Comparison of ENCODE assay signal across 8 cellular contexts in the genomic region with DNA sequence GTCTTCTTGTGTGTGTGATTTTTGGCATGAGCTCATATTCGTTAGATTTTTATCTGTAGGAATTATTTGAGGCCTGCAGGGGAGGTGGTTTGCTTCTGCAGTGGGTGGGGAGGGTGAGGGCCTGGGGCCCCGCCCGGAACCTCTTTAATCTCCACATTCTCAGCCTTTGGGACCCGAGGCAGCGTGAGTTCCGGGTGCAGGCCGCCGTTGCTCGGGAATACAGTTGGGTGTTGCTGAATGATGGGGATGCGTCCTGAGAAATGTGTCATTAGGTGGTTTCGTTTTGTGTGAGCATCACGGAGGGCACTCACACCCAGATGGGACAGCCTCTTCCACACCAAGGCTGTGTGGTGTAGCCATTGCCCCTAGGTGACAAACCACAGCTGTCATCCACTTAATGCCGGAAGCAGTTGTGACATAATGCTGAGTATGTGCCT. TPM values are rescaled to one million over a fixed set of nuclear protein-coding genes. Genes with fewer than 3 reads are reported as not detected.
A peak's percentile ranks its signal among the peaks of the same experiment; 100 is the strongest.
DNase-seq lines count a peak whose midpoint lies in the region; ATAC-seq and TF ChIP-seq lines count a peak whose summit lies in the region.
"Had no signal": no experiment of that assay in that cellular context is flagged by ENCODE, and none has a peak within 500 bp of the region (broad histone marks: within the 10 kb centered on the region; RNA-seq: fewer than 3 reads in every experiment).

No MANE protein-coding gene starts in this region.

- peaks cover 15% of the 10 kb centered on the region for H3K4me1 Mint-ChIP-seq in activated CD4-positive, alpha-beta T cell treated with anti-CD3 and anti-CD28 coated beads, Interleukin-2, amount 10 ng/mL, durations not matched to agents 24 days and 14 days

- no peak for TF ChIP-seq POLR2A in GM18505 (IDR thresholded peaks at IDR 0.05; ENCODE audit: borderline replicate concordance, extremely low read depth, insufficient read depth, insufficient read length)

- H3K9me3 ChIP-seq in MG63, result no peaks in the 10 kb centered on the region

- no peak overlapping the region for H3K4me3 ChIP-seq in MG63

- DNase-seq in HuH-7.5 (ENCODE audit: low spot score) (peak; percentile 4), MG63 (no peak)
- DNase-seq in activated CD4-positive, alpha-beta T cell treated with anti-CD3 and anti-CD28 coated beads, Interleukin-2, amount 10 ng/mL, durations not matched to agents 24 days and 14 days, result peak; percentile 68
- DNase-seq in stimulated activated CD8-positive, alpha-beta memory T cell treated with anti-CD3 and anti-CD28 coated beads, Interleukin-4, amount 100 ng/mL, for 4 hours (ENCODE audit: low read depth in 2 of 2, low spot score in 1 of 2), result peak; percentile 32 to 53
- DNase-seq: occipital lobe had no signal

- ATAC-seq in esophagus mucosa (peak; percentile 28), GM18505 (IDR thresholded peaks at IDR 0.05; ENCODE audit: unreplicated experiment) (no peak), GM18873 (IDR thresholded peaks at IDR 0.05; ENCODE audit: low FRiP score, unreplicated experiment) (no peak)

- H3K36me3 Mint-ChIP-seq in activated CD4-positive, alpha-beta T cell treated with anti-CD3 and anti-CD28 coated beads, Interleukin-2, amount 10 ng/mL, durations not matched to agents 24 days and 14 days (ENCODE audit: low read depth), result peaks cover 16% of the 10 kb centered on the region

- H3K27me3 ChIP-seq in MG63, result no peaks in the 10 kb centered on the region

- intact Hi-C loops in activated CD4-positive, alpha-beta T cell treated with anti-CD3 and anti-CD28 coated beads, Interleukin-2, amount 10 ng/mL, durations not matched to agents 24 days and 14 days (cut with micrococcal nuclease), result no loop called here

- peak overlapping the region; percentile 49 for H3K27ac Mint-ChIP-seq in activated CD4-positive, alpha-beta T cell treated with anti-CD3 and anti-CD28 coated beads, Interleukin-2, amount 10 ng/mL, durations not matched to agents 24 days and 14 days

- no peak overlapping the region for H3K4me3 Mint-ChIP-seq in activated CD4-positive, alpha-beta T cell treated with anti-CD3 and anti-CD28 coated beads, Interleukin-2, amount 10 ng/mL, durations not matched to agents 24 days and 14 days

- H3K36me3 ChIP-seq in MG63, result peaks cover 12% of the 10 kb centered on the region

- H3K27me3 Mint-ChIP-seq in activated CD4-positive, alpha-beta T cell treated with anti-CD3 and anti-CD28 coated beads, Interleukin-2, amount 10 ng/mL, durations not matched to agents 24 days and 14 days, result no peaks in the 10 kb centered on the region

- no peaks in the 10 kb centered on the region for H3K9me3 Mint-ChIP-seq in activated CD4-positive, alpha-beta T cell treated with anti-CD3 and anti-CD28 coated beads, Interleukin-2, amount 10 ng/mL, durations not matched to agents 24 days and 14 days

RNA-seq across cellular contexts. Expression of a gene that starts 13.7 kb away (rescaled TPM):
- total RNA-seq in activated CD4-positive, alpha-beta T cell treated with anti-CD3 and anti-CD28 coated beads, Interleukin-2, amount 10 ng/mL, durations not matched to agents 24 days and 14 days, result 0.52 and 1.2 TPM in 2 replicates
- not detected for total RNA-seq in esophagus mucosa
- total RNA-seq in MG63 (2014; rRNA removed; shearing (Covaris generic); ENCODE audit: low replicate concordance), result 1.7 TPM in 1 of 2 replicates, not detected in the other

RNA-seq across cellular contexts. Expression of a gene that starts 28.5 kb away (rescaled TPM):
- total RNA-seq in activated CD4-positive, alpha-beta T cell treated with anti-CD3 and anti-CD28 coated beads, Interleukin-2, amount 10 ng/mL, durations not matched to agents 24 days and 14 days, result 34.2 and 40.4 TPM in 2 replicates
- 20.1 TPM for total RNA-seq in esophagus mucosa
- total RNA-seq in MG63 (2014; rRNA removed; shearing (Covaris generic); ENCODE audit: low replicate concordance), result 18.7 and 28.1 TPM in 2 replicates

RNA-seq across cellular contexts. Expression of a gene that starts 46.0 kb away (rescaled TPM):
- 1.0 and 1.2 TPM in 2 replicates for total RNA-seq in activated CD4-positive, alpha-beta T cell treated with anti-CD3 and anti-CD28 coated beads, Interleukin-2, amount 10 ng/mL, durations not matched to agents 24 days and 14 days
- total RNA-seq in esophagus mucosa, result not detected
- not detected in 2 replicates for total RNA-seq in MG63 (2014; rRNA removed; shearing (Covaris generic); ENCODE audit: low replicate concordance)
